ENCODE assay signal across 24 cellular contexts in genomic region chr9:137504432-137504777, GRCh38. TPM values are rescaled to one million over a fixed set of nuclear protein-coding genes. Genes with fewer than 3 reads are reported as not detected.
DNase-seq lines count a peak whose midpoint lies in the region; ATAC-seq and TF ChIP-seq lines count a peak whose summit lies in the region.
"Had no signal": no experiment of that assay in that cellular context is flagged by ENCODE, and none has a peak within 500 bp of the region (broad histone marks: within the 10 kb centered on the region; RNA-seq: fewer than 3 reads in every experiment).

No MANE protein-coding gene starts in this region.

- H2AFZ ChIP-seq in neuronal stem cell (ENCODE audit: low read length), result no peak overlapping the region
- H2AFZ ChIP-seq: GM23338 had no signal

- no peak overlapping the region for H2AK5ac ChIP-seq in neuronal stem cell (ENCODE audit: low read depth, low read length)

- peak; percentile 18 to 52 for ATAC-seq in activated naive CD4-positive, alpha-beta T cell treated with anti-CD3 and anti-CD28 coated beads, Interleukin-2, amount 50 U/mL, for 72 hours
- ATAC-seq: GM23338, PC-3 had no signal

- H3K9ac ChIP-seq in neuronal stem cell (ENCODE audit: low read depth, low read length, poor library complexity), result no peak overlapping the region
- H3K9ac ChIP-seq: BLaER1, KMS-11, SK-N-SH had no signal

- 90% methylated on average over 7 of the region's 7 CpGs for WGBS in prostate gland
- WGBS in neuronal stem cell (ENCODE audit: extremely low coverage in 2 of 2, insufficient read length in 2 of 2, insufficient replicate concordance in 1 of 2), 2 donors, result no CpG with 5 or more reads among the region's 7 CpGs

- DNase-seq in NCI-H345 (lab: John Stamatoyannopoulos, UW) (peak; percentile 15), NCI-H345 treated with DMSO at 0.1 percent for 48 hours (lab: John Stamatoyannopoulos, UW; ENCODE audit: unreplicated experiment) (no peak), glutamatergic neuron (no peak), prostate gland (ENCODE audit: low spot score) (no peak), neuronal stem cell (ENCODE audit: low spot score) (no peak)
- DNase-seq in activated naive CD4-positive, alpha-beta T cell treated with anti-CD3 and anti-CD28 coated beads, Interleukin-2, amount 50 U/mL, for 72 hours (ENCODE audit: low spot score in 2 of 2), result no peak
- no peak for DNase-seq in activated naive CD4-positive, alpha-beta T cell treated with anti-CD3 and anti-CD28 coated beads for 36 hours
- DNase-seq: CD4-positive, CD25-positive, alpha-beta regulatory T cell; DMS153; IMR-90; MM.1S; NCI-H1694; NCI-H2029 treated with DMSO at 0.1 percent for 48 hours; NCI-H526 treated with DMSO at 0.1 percent for 48 hours; NK-92 treated with Interleukin-12 subunit alpha and Interleukin-12 subunit beta, amount 100 ng/mL, for 24 hours; PC-3; SK-N-SH; SW 1271 had no signal

- no peak overlapping the region for H4K91ac ChIP-seq in neuronal stem cell (ENCODE audit: low read depth, low read length, poor library complexity)

- intact Hi-C loops in activated naive CD4-positive, alpha-beta T cell treated with anti-CD3 and anti-CD28 coated beads for 36 hours (cut with micrococcal nuclease), result no loop called here
- intact Hi-C loops in prostate gland (cut with DNase I), result no loop called here

- H3K4me1 ChIP-seq in HEK293 (ENCODE audit: control insufficient read depth, insufficient read depth, low read length) (no peaks in the 10 kb centered on the region), prostate gland (replicated peaks) (no peaks in the 10 kb centered on the region), neuronal stem cell (ENCODE audit: control insufficient read depth in 2 of 2, insufficient read depth in 1 of 2, low read depth in 1 of 2, low read length in 2 of 2) (no peaks in the 10 kb centered on the region)
- H3K4me1 ChIP-seq: HAP-1 had no signal

- H3K4me1 Mint-ChIP-seq in activated naive CD4-positive, alpha-beta T cell treated with anti-CD3 and anti-CD28 coated beads for 36 hours (ENCODE audit: low read depth), result peaks cover 5% of the 10 kb centered on the region
- H3K4me1 Mint-ChIP-seq in glutamatergic neuron (ENCODE audit: low read depth, unreplicated experiment), result peaks cover 2% of the 10 kb centered on the region

- no peak overlapping the region for H3K27ac ChIP-seq in HEK293 (ENCODE audit: extremely low read depth, low read depth, low read length)
- H3K27ac ChIP-seq in prostate gland, result no peak overlapping the region
- no peak overlapping the region for H3K27ac ChIP-seq in neuronal stem cell (replicated peaks; ENCODE audit: low read length)
- H3K27ac ChIP-seq: BLaER1, KMS-11 had no signal

- H3K4me2 ChIP-seq in neuronal stem cell (ENCODE audit: insufficient read depth, low read length, poor library complexity, severe bottlenecking), result no peak overlapping the region
- H3K4me2 ChIP-seq: BLaER1, GM23338, KMS-11, SK-N-SH had no signal

- no peak for TF ChIP-seq POLR2A in prostate gland (IDR thresholded peaks at IDR 0.05)

- H2BK5ac ChIP-seq in neuronal stem cell (ENCODE audit: low read length), result no peak overlapping the region

- H2BK15ac ChIP-seq in neuronal stem cell (ENCODE audit: low read length), result no peak overlapping the region

- POLR2A ChIA-PET in HEK293 (lab: Yijun Ruan, JAX), result no interaction called here

- H3K27me3 ChIP-seq in prostate gland (replicated peaks; ENCODE audit: insufficient read depth) (no peaks in the 10 kb centered on the region), neuronal stem cell (ENCODE audit: control insufficient read depth in 3 of 3, insufficient read depth in 3 of 3, low read depth in 1 of 3, low read length in 3 of 3) (no peaks in the 10 kb centered on the region)
- H3K27me3 ChIP-seq: BLaER1 had no signal

- H3K4me3 ChIP-seq in HEK293 (ENCODE audit: low read depth, low read length), result no peak overlapping the region
- H3K4me3 ChIP-seq in prostate gland, result no peak overlapping the region
- no peak overlapping the region for H3K4me3 ChIP-seq in neuronal stem cell (ENCODE audit: low read length in 2 of 2)
- H3K4me3 ChIP-seq: BLaER1, GM23338, HAP-1 had no signal

- H3K36me3 ChIP-seq in HEK293 (ENCODE audit: control insufficient read depth in 2 of 2, insufficient read depth in 1 of 2, low read length in 2 of 2) (no peaks in the 10 kb centered on the region), prostate gland (no peaks in the 10 kb centered on the region), neuronal stem cell (replicated peaks in 1 of 2; ENCODE audit: control insufficient read depth in 2 of 2, insufficient read depth in 2 of 2, low read length in 2 of 2) (no peaks in the 10 kb centered on the region)
- H3K36me3 ChIP-seq: HAP-1 had no signal

- CTCF ChIA-PET in activated naive CD4-positive, alpha-beta T cell treated with anti-CD3 and anti-CD28 coated beads for 36 hours (lab: Charles Lee), result interaction anchor here (0.6 kb wide), 1 partner anchor 1903 kb away, joined by 4 read pairs; no protein-coding TSS in a partner anchor
- CTCF ChIA-PET in HEK293 (lab: Yijun Ruan, JAX), result interaction anchor here (1.2 to 2.0 kb wide), 3 partner anchors 16 to 217 kb away, joined by 3 to 8 read pairs (median 5); no protein-coding TSS in a partner anchor

- H3K4me3 Mint-ChIP-seq in activated naive CD4-positive, alpha-beta T cell treated with anti-CD3 and anti-CD28 coated beads for 36 hours, result no peak overlapping the region
- H3K4me3 Mint-ChIP-seq in glutamatergic neuron (ENCODE audit: unreplicated experiment), result no peak overlapping the region
- H3K4me3 Mint-ChIP-seq: CD4-positive, CD25-positive, alpha-beta regulatory T cell; GM23338 had no signal

- no peaks in the 10 kb centered on the region for H3K79me1 ChIP-seq in neuronal stem cell (ENCODE audit: low read depth, low read length)

- H3K27me3 Mint-ChIP-seq in activated naive CD4-positive, alpha-beta T cell treated with anti-CD3 and anti-CD28 coated beads for 36 hours (ENCODE audit: low read depth), result no peaks in the 10 kb centered on the region
- H3K27me3 Mint-ChIP-seq in glutamatergic neuron (ENCODE audit: unreplicated experiment), result peaks cover 21% of the 10 kb centered on the region
- H3K27me3 Mint-ChIP-seq: CD4-positive, CD25-positive, alpha-beta regulatory T cell had no signal

- TF ChIP-seq CTCF in HEK293 (tag by site-specific recombination; IDR thresholded peaks at IDR 0.05) (no peak), glutamatergic neuron (IDR thresholded peaks at IDR 0.05; ENCODE audit: partially characterized antibody, unreplicated experiment) (no peak), prostate gland (IDR thresholded peaks at IDR 0.05) (no peak)

- no peak overlapping the region for H3K14ac ChIP-seq in neuronal stem cell (ENCODE audit: low read length)

- H3K4ac ChIP-seq in neuronal stem cell (ENCODE audit: low read length), result no peak overlapping the region

- no peak overlapping the region for H3K27ac Mint-ChIP-seq in activated naive CD4-positive, alpha-beta T cell treated with anti-CD3 and anti-CD28 coated beads, Interleukin-2, amount 50 U/mL, for 72 hours
- no peak overlapping the region for H3K27ac Mint-ChIP-seq in activated naive CD4-positive, alpha-beta T cell treated with anti-CD3 and anti-CD28 coated beads for 36 hours
- peak overlapping the region; percentile 12 for H3K27ac Mint-ChIP-seq in glutamatergic neuron (ENCODE audit: unreplicated experiment)
- H3K27ac Mint-ChIP-seq: CD4-positive, CD25-positive, alpha-beta regulatory T cell; GM23338 had no signal

- no peak overlapping the region for H4K8ac ChIP-seq in neuronal stem cell (ENCODE audit: low read depth, low read length)

- H3K9me3 ChIP-seq in HEK293 (ENCODE audit: control insufficient read depth, insufficient read depth, low read depth, low read length) (no peaks in the 10 kb centered on the region), prostate gland (no peaks in the 10 kb centered on the region), neuronal stem cell (replicated peaks in 1 of 2; ENCODE audit: control insufficient read depth in 2 of 2, insufficient read depth in 1 of 2, low read depth in 1 of 2, low read length in 2 of 2) (peaks cover 0 to 16% of the 10 kb centered on the region in 2 donors)
- H3K9me3 ChIP-seq: BLaER1, HAP-1, SK-N-SH had no signal

- no peak overlapping the region for H3K23ac ChIP-seq in neuronal stem cell (ENCODE audit: low read depth, low read length, poor library complexity)

- peaks cover 0 to 4% of the 10 kb centered on the region in 2 donors for H3K9me3 Mint-ChIP-seq in activated naive CD4-positive, alpha-beta T cell treated with anti-CD3 and anti-CD28 coated beads, Interleukin-2, amount 50 U/mL, for 72 hours
- H3K9me3 Mint-ChIP-seq in activated naive CD4-positive, alpha-beta T cell treated with anti-CD3 and anti-CD28 coated beads for 36 hours, result peaks cover 7% of the 10 kb centered on the region
- H3K9me3 Mint-ChIP-seq in glutamatergic neuron (ENCODE audit: unreplicated experiment), result peaks cover 21% of the 10 kb centered on the region

- peaks cover 0 to 7% of the 10 kb centered on the region in 2 donors for H3K36me3 Mint-ChIP-seq in activated naive CD4-positive, alpha-beta T cell treated with anti-CD3 and anti-CD28 coated beads, Interleukin-2, amount 50 U/mL, for 72 hours
- peaks cover 7% of the 10 kb centered on the region for H3K36me3 Mint-ChIP-seq in activated naive CD4-positive, alpha-beta T cell treated with anti-CD3 and anti-CD28 coated beads for 36 hours (ENCODE audit: low read depth)
- H3K36me3 Mint-ChIP-seq in glutamatergic neuron (ENCODE audit: unreplicated experiment), result peaks cover 28% of the 10 kb centered on the region
- H3K36me3 Mint-ChIP-seq: CD4-positive, CD25-positive, alpha-beta regulatory T cell had no signal

- H2BK12ac ChIP-seq in neuronal stem cell (ENCODE audit: low read length), result no peak overlapping the region

- no peak overlapping the region for H3K18ac ChIP-seq in neuronal stem cell (ENCODE audit: low read length)

- H2BK120ac ChIP-seq in neuronal stem cell (ENCODE audit: low read depth, low read length), result no peak overlapping the region

RNA-seq across cellular contexts. Expression of gene NSMF, which starts 45.3 kb away (rescaled TPM):
- total RNA-seq in activated naive CD4-positive, alpha-beta T cell treated with anti-CD3 and anti-CD28 coated beads, Interleukin-2, amount 50 U/mL, for 72 hours, result 10 to 100 TPM; 12.0 to 61.3 TPM
- total RNA-seq in activated naive CD4-positive, alpha-beta T cell treated with anti-CD3 and anti-CD28 coated beads for 36 hours, result 10 to 100 TPM; 33.2 to 35.7 TPM
- 131 TPM for total RNA-seq in glutamatergic neuron (ENCODE audit: unreplicated experiment)
- total RNA-seq in prostate gland, result 100 to 1,000 TPM in 1 of 2 donors, 10 to 100 TPM in 1; 42.4 to 128 TPM
- polyA plus RNA-seq in neuronal stem cell (2013, experiment 1 of 2), result 46.8 TPM
- 45.0 TPM for polyA plus RNA-seq in neuronal stem cell (2013, experiment 2 of 2)

RNA-seq across cellular contexts. Expression of gene PNPLA7, which starts 45.8 kb away (rescaled TPM):
- total RNA-seq in activated naive CD4-positive, alpha-beta T cell treated with anti-CD3 and anti-CD28 coated beads, Interleukin-2, amount 50 U/mL, for 72 hours, result 1 to 10 TPM; 3.7 to 4.4 TPM
- 1 to 10 TPM; 2.8 to 3.1 TPM for total RNA-seq in activated naive CD4-positive, alpha-beta T cell treated with anti-CD3 and anti-CD28 coated beads for 36 hours
- total RNA-seq in glutamatergic neuron (ENCODE audit: unreplicated experiment) (6.7 TPM), prostate gland (10 to 100 TPM; 34.2 to 64.3 TPM)
- 0.38 TPM for polyA plus RNA-seq in neuronal stem cell (2013, experiment 1 of 2)
- polyA plus RNA-seq in neuronal stem cell (2013, experiment 2 of 2), result 0.29 TPM
- total RNA-seq: G401 had no signal

RNA-seq across cellular contexts. Expression of gene MRPL41, which starts 47.3 kb away (rescaled TPM):
- 10 to 100 TPM; 21.2 to 31.6 TPM for total RNA-seq in activated naive CD4-positive, alpha-beta T cell treated with anti-CD3 and anti-CD28 coated beads, Interleukin-2, amount 50 U/mL, for 72 hours
- total RNA-seq in activated naive CD4-positive, alpha-beta T cell treated with anti-CD3 and anti-CD28 coated beads for 36 hours, result 10 to 100 TPM; 39.3 to 41.0 TPM
- total RNA-seq in glutamatergic neuron (ENCODE audit: unreplicated experiment) (48.9 TPM), prostate gland (100 to 1,000 TPM in 1 of 2 donors, 10 to 100 TPM in 1; 75.8 to 133 TPM)
- polyA plus RNA-seq in neuronal stem cell (2013, experiment 1 of 2), result 39.7 TPM
- 37.4 TPM for polyA plus RNA-seq in neuronal stem cell (2013, experiment 2 of 2)
